Comparison of ENCODE assay signal across 11 cellular contexts in genomic region chr21:46455575-46456385, GRCh38. TPM values are rescaled to one million over a fixed set of nuclear protein-coding genes. Genes with fewer than 3 reads are reported as not detected.
A peak's percentile ranks its signal among the peaks of the same experiment; 100 is the strongest.
DNase-seq lines count a peak whose midpoint lies in the region; ATAC-seq, FAIRE-seq and TF ChIP-seq lines count a peak whose summit lies in the region.
"Had no signal": no experiment of that assay in that cellular context is flagged by ENCODE, and none has a peak within 500 bp of the region (broad histone marks: within the 10 kb centered on the region; RNA-seq: fewer than 3 reads in every experiment).

No MANE protein-coding gene starts in this region.

- no peak overlapping the region for H3K27ac ChIP-seq in GM12878 (ENCODE audit: control insufficient read depth, insufficient read depth)
- H3K27ac ChIP-seq in layer of hippocampus (ENCODE audit: low read depth, low read length), result peak overlapping the region; percentile 80
- no peak overlapping the region for H3K27ac ChIP-seq in effector memory CD4-positive, alpha-beta T cell (ENCODE audit: insufficient read depth, low read length, poor library complexity, severe bottlenecking)

- no peak for TF ChIP-seq CTCF in GM12878 (IDR thresholded peaks at IDR 0.05 in 2 of 3, conservative IDR thresholded peaks at IDR 0.05 in 1 of 3; ENCODE audit: control insufficient read depth in 2 of 3, extremely low read depth in 1 of 3, insufficient read depth in 1 of 3, low read depth in 3 of 3, low read length in 3 of 3)

- CTCF ChIA-PET in GM12878 (lab: Yijun Ruan, JAX), result no interaction called here

- no peaks in the 10 kb centered on the region; the same call in 2 of the 3 replicates for H3K9me3 ChIP-seq in GM12878 (replicated peaks; ENCODE audit: control insufficient read depth, insufficient read depth, low read length)
- no peaks in the 10 kb centered on the region for H3K9me3 ChIP-seq in effector memory CD4-positive, alpha-beta T cell (ENCODE audit: control insufficient read depth, low read length)

- no peak overlapping the region; the same call in 1 of the 2 replicates for H3K4me3 ChIP-seq in GM12878
- no peak overlapping the region for H3K4me3 ChIP-seq in effector memory CD4-positive, alpha-beta T cell (ENCODE audit: insufficient read depth, low read depth, low read length, poor library complexity, severe bottlenecking)

- POLR2A ChIA-PET in GM12878 (lab: Charles Lee), result no interaction called here

- no peak for TF ChIP-seq POLR2A in GM12878 (IDR thresholded peaks at IDR 0.05; ENCODE audit: low read depth, low read length)

- H3K4me2 ChIP-seq in GM12878 (ENCODE audit: control insufficient read depth, insufficient read depth), result peak overlapping the region; percentile 40

- TF ChIP-seq RAD21 in GM12878 (IDR thresholded peaks at IDR 0.05; ENCODE audit: insufficient read depth, low read depth, low read length), result no peak

- RAD21 ChIA-PET in GM12878 (lab: Charles Lee; ENCODE audit: unreplicated experiment), result no interaction called here

- DNase-seq in A172 (ENCODE audit: low spot score) (peak; percentile 64), HUDEP-2 (lab: John Stamatoyannopoulos, UW; ENCODE audit: unreplicated experiment in 76 of 76) (peak in 75 of 76 experiments; percentile 22 to 99 (median 92)), GM12878 (ENCODE audit: low read depth, low spot score) (no peak), NCI-H446 (lab: John Stamatoyannopoulos, UW) (no peak)
- DNase-seq in effector memory CD4-positive, alpha-beta T cell, result no peak
- DNase-seq in effector CD4-positive, alpha-beta T cell, result no peak
- DNase-seq: activated CD4-positive, CD25-positive, alpha-beta regulatory T cell treated with anti-CD3 and anti-CD28 coated beads, Interleukin-2, amount 50 U/mL, for 72 hours; Calu3; NCI-H1092 had no signal

- BruUV-seq in GM12878 (replicated peaks; lab: Mats Ljungman, UMichigan), result no TSS peak

- no peak for ATAC-seq in GM12878
- no peak for ATAC-seq in HG02642 (IDR thresholded peaks at IDR 0.05; ENCODE audit: poor library complexity, unreplicated experiment)

- H3K27me3 ChIP-seq in GM12878 (replicated peaks in 1 of 2; ENCODE audit: control insufficient read depth in 2 of 2, insufficient read depth in 2 of 2, low read length in 1 of 2), result no peaks in the 10 kb centered on the region
- H3K27me3 ChIP-seq in layer of hippocampus (ENCODE audit: control insufficient read depth, insufficient read depth, low read length), result no peaks in the 10 kb centered on the region
- H3K27me3 ChIP-seq in effector memory CD4-positive, alpha-beta T cell (replicated peaks; ENCODE audit: control insufficient read depth, insufficient read depth, low read length, poor library complexity, severe bottlenecking), result no peaks in the 10 kb centered on the region

- H3K79me2 ChIP-seq in GM12878 (ENCODE audit: control insufficient read depth, insufficient read depth, low read length), result peaks cover 44% of the 10 kb centered on the region

- H2AFZ ChIP-seq in GM12878 (ENCODE audit: control insufficient read depth, low read depth, low read length), result no peak overlapping the region

- in situ Hi-C loops in GM12878 (cut with MboI), result no loop called here

- H3K36me3 ChIP-seq in GM12878 (ENCODE audit: control insufficient read depth in 2 of 2, insufficient read depth in 2 of 2, low read length in 1 of 2), result peaks cover 0 to 12% of the 10 kb centered on the region in 2 experiments; a peak in 2 of 4 replicates
- no peaks in the 10 kb centered on the region for H3K36me3 ChIP-seq in effector memory CD4-positive, alpha-beta T cell (ENCODE audit: control insufficient read depth, insufficient read depth, low read length)

- SMC1A ChIA-PET in GM12878 (lab: Charles Lee; ENCODE audit: uncharacterized antibody, unreplicated experiment), result interaction anchor here (1.3 to 2.1 kb wide), 3 partner anchors 14 to 71 kb away, joined by 3 to 6 read pairs (median 4); no protein-coding TSS in a partner anchor

- no peaks in the 10 kb centered on the region for H4K20me1 ChIP-seq in GM12878 (ENCODE audit: control insufficient read depth, insufficient read depth)

- TF ChIP-seq EP300 in GM12878 (IDR thresholded peaks at IDR 0.05; ENCODE audit: borderline replicate concordance in 1 of 2, control insufficient read depth in 1 of 2, low read depth in 2 of 2, low read length in 2 of 2), result no peak

- intact Hi-C loops in GM12878 (cut with micrococcal nuclease; ENCODE audit: unreplicated experiment), result loop anchor here (5.0 kb wide), 1 partner anchor 133 kb away; the partner anchor contains the start of genes C21orf58 and PCNT

- no peak for FAIRE-seq in GM12878 (lab: Jason Lieb, UNC)

- H3K9ac ChIP-seq in GM12878 (ENCODE audit: control insufficient read depth, insufficient read depth, low read length), result no peak overlapping the region

- H3K4me1 ChIP-seq in GM12878 (ENCODE audit: control insufficient read depth, insufficient read depth, low read length), result no peaks in the 10 kb centered on the region
- H3K4me1 ChIP-seq in effector memory CD4-positive, alpha-beta T cell (ENCODE audit: control insufficient read depth, insufficient read depth, low read length, poor library complexity, severe bottlenecking), result peaks cover 17% of the 10 kb centered on the region

- 98% methylated on average over 10 of the region's 10 CpGs for WGBS in GM12878 (ENCODE audit: insufficient coverage, insufficient replicate concordance, low lambda C conversion rate, missing lambda C conversion rate)

TF ChIP-seq in GM12878, 131 proteins besides CTCF, POLR2A, EP300 and RAD21:
- no peak for TF ChIP-seq SMC3 (IDR thresholded peaks at IDR 0.05; ENCODE audit: borderline replicate concordance, low read length)

RNA-seq across cellular contexts. Expression of gene DIP2A, which starts 2.9 kb away (rescaled TPM):
- 8.9 and 9.9 TPM in 2 replicates for total RNA-seq in A172 (2014; rRNA removed; shearing (Covaris generic))
- 193 and 219 TPM in 2 replicates for total RNA-seq in GM12878 (2013; cell fraction: nucleolus; rRNA removed)
- total RNA-seq in GM12878 (2014; rRNA removed) (10.5 and 11.2 TPM in 2 replicates), GM12878 (2014; rRNA removed; fragmentation: Illumina TruSeq; extraction: Trizol) (9.5 and 10.1 TPM in 2 replicates), GM12878 (2021) (16.8 and 21.1 TPM in 2 replicates)
- polyA plus RNA-seq in GM12878 (2011; ENCODE audit: low read depth), result 9.7 TPM
- polyA plus RNA-seq in GM12878 (2011; rRNA removed) (23.3 and 25.5 TPM in 2 replicates), GM12878 (2014; fragmentation: Illumina TruSeq; extraction: Trizol) (10.7 and 13.2 TPM in 2 replicates), GM12878 (2014; fragmentation: Nextera tagmentation; extraction: Ambion mirVana) (1 to 10 TPM; 1.7 to 3.4 TPM), GM12878 (2014; rRNA removed) (17.0 and 20.4 TPM in 2 replicates), GM12878 (2016; fragmentation: Nextera tagmentation; extraction: Ambion mirVana) (10 to 100 TPM; 11.2 to 14.2 TPM)
- 15.5 and 21.6 TPM in 2 replicates for polyA plus RNA-seq in GM12878 (2011; cell fraction: cytosol; rRNA removed)
- 108 and 127 TPM in 2 replicates for polyA plus RNA-seq in GM12878 (2011; cell fraction: nucleus; rRNA removed)
- 12.8 and 17.1 TPM in 2 replicates for polyA plus RNA-seq in GM12878 (2012)
- polyA minus RNA-seq in GM12878 (2011; rRNA and poly(A)+ RNA removed), result 34.2 and 43.2 TPM in 2 replicates
- polyA minus RNA-seq in GM12878 (2011; cell fraction: cytosol; rRNA and poly(A)+ RNA removed), result 9.0 and 11.2 TPM in 2 replicates
- polyA minus RNA-seq in GM12878 (2011; cell fraction: nucleus; rRNA and poly(A)+ RNA removed), result 48.4 and 77.5 TPM in 2 replicates

Comparison
In these comparisons a context has a peak if more than half of its experiments do, and no peak if none do; other contexts are left out.
1. DNase-seq: peak in A172 (single experiment) and HUDEP-2 (75 of 76); none in GM12878 (single experiment), effector memory CD4-positive, alpha-beta T cell (0 of 3), NCI-H446 (0 of 2) and effector CD4-positive, alpha-beta T cell (single experiment).